Comparison of ENCODE assay signal across 8 cellular contexts in genomic region chr1:156608981-156609380, GRCh38. TPM values are rescaled to one million over a fixed set of nuclear protein-coding genes. Genes with fewer than 3 reads are reported as not detected.
A peak's percentile ranks its signal among the peaks of the same experiment; 100 is the strongest.
DNase-seq lines count a peak whose midpoint lies in the region; ATAC-seq and TF ChIP-seq lines count a peak whose summit lies in the region.

No MANE protein-coding gene starts in this region.

- no peak overlapping the region for H3K4me3 Mint-ChIP-seq in CD8-positive, alpha-beta T cell
- H3K4me3 Mint-ChIP-seq in activated T-cell treated with anti-CD3 and anti-CD28 coated beads, Interleukin-2, amount 50 U/mL, for 24 hours, result no peak overlapping the region

- peak; percentile 66 for TF ChIP-seq CTCF in CD8-positive, alpha-beta T cell (IDR thresholded peaks at IDR 0.05)
- peak; percentile 60 for TF ChIP-seq CTCF in foreskin fibroblast (IDR thresholded peaks at IDR 0.05; ENCODE audit: low read depth, low read length)

- H3K4me1 ChIP-seq in CD8-positive, alpha-beta T cell (ENCODE audit: insufficient read depth, low read length), result peaks cover 8% of the 10 kb centered on the region

- intact Hi-C loops in CD8-positive, alpha-beta T cell (cut with DNase I, micrococcal nuclease), result loop anchor here (1.0 to 2.0 kb wide), 5 partner anchors 25 to 224 kb away; no protein-coding TSS in a partner anchor

- H3K27me3 ChIP-seq in CD8-positive, alpha-beta T cell (ENCODE audit: insufficient read depth, low read length), result no peaks in the 10 kb centered on the region

- H3K36me3 ChIP-seq in CD8-positive, alpha-beta T cell (ENCODE audit: insufficient read depth, low read length), result no peaks in the 10 kb centered on the region

- no peaks in the 10 kb centered on the region for H3K9me3 ChIP-seq in CD8-positive, alpha-beta T cell (ENCODE audit: low read length)

- H3K27ac ChIP-seq in CD8-positive, alpha-beta T cell (ENCODE audit: low read depth, low read length), result no peak overlapping the region

- CTCF ChIA-PET in CD8-positive, alpha-beta T cell (lab: Charles Lee), result interaction anchor here (0.6 to 2.1 kb wide), 41 partner anchors 8 to 349 kb away, joined by 3 to 58 read pairs (median 4); partner anchors contain the start of genes NAXE and TTC24

- H3K9me3 Mint-ChIP-seq in CD8-positive, alpha-beta T cell, result no peaks in the 10 kb centered on the region
- no peaks in the 10 kb centered on the region for H3K9me3 Mint-ChIP-seq in activated T-cell treated with anti-CD3 and anti-CD28 coated beads, Interleukin-2, amount 50 U/mL, for 24 hours

- H3K27ac Mint-ChIP-seq in CD8-positive, alpha-beta T cell, result no peak overlapping the region
- H3K27ac Mint-ChIP-seq in activated T-cell treated with anti-CD3 and anti-CD28 coated beads, Interleukin-2, amount 50 U/mL, for 24 hours, result no peak overlapping the region

- H3K36me3 Mint-ChIP-seq in CD8-positive, alpha-beta T cell, result no peaks in the 10 kb centered on the region
- H3K36me3 Mint-ChIP-seq in activated T-cell treated with anti-CD3 and anti-CD28 coated beads, Interleukin-2, amount 50 U/mL, for 24 hours (ENCODE audit: low read depth), result no peaks in the 10 kb centered on the region

- peak in 6 of 7 experiments; percentile 42 to 75 (median 66) for DNase-seq in CD8-positive, alpha-beta T cell
- DNase-seq in NOMO-1 treated with DMSO at 0.1 percent for 48 hours (lab: John Stamatoyannopoulos, UW; ENCODE audit: unreplicated experiment), result peak; percentile 26
- peak; percentile 65 for DNase-seq in activated T-cell treated with anti-CD3 and anti-CD28 coated beads, Interleukin-2, amount 50 U/mL, for 24 hours
- DNase-seq in foreskin fibroblast, result peak in 1 of 2 donors; percentile 55
- peak; percentile 20 for DNase-seq in stimulated activated CD8-positive, alpha-beta memory T cell treated with anti-CD3 and anti-CD28 coated beads, Interleukin-12 subunit alpha, Interleukin-12 subunit beta, amount 100 ng/mL, for 4 hours (ENCODE audit: low read depth)
- no peak for DNase-seq in GM03348 (ENCODE audit: low spot score)

- ATAC-seq in CD8-positive, alpha-beta T cell, result peak; percentile 84
- ATAC-seq in HG02610 (IDR thresholded peaks at IDR 0.05; ENCODE audit: unreplicated experiment) (peak; percentile 40), HG03469 (IDR thresholded peaks at IDR 0.05; ENCODE audit: unreplicated experiment) (no peak)

- H3K27me3 Mint-ChIP-seq in CD8-positive, alpha-beta T cell (ENCODE audit: low read depth), result peaks cover 9% of the 10 kb centered on the region
- H3K27me3 Mint-ChIP-seq in activated T-cell treated with anti-CD3 and anti-CD28 coated beads, Interleukin-2, amount 50 U/mL, for 24 hours, result peaks cover 10% of the 10 kb centered on the region

- POLR2A ChIA-PET in CD8-positive, alpha-beta T cell (lab: Charles Lee), result interaction anchor here (0.7 to 2.1 kb wide), 4 partner anchors 17 to 108 kb away, joined by 3 to 17 read pairs (median 4); partner anchors contain the start of gene NAXE

- peaks cover 11% of the 10 kb centered on the region for H3K4me1 Mint-ChIP-seq in CD8-positive, alpha-beta T cell (ENCODE audit: low read depth)
- peaks cover 10% of the 10 kb centered on the region for H3K4me1 Mint-ChIP-seq in activated T-cell treated with anti-CD3 and anti-CD28 coated beads, Interleukin-2, amount 50 U/mL, for 24 hours (ENCODE audit: low read depth)

- H3K4me3 ChIP-seq in CD8-positive, alpha-beta T cell (ENCODE audit: low read depth, low read length), result no peak overlapping the region
- H3K4me3 ChIP-seq in foreskin fibroblast (ENCODE audit: low read depth in 1 of 2, low read length in 2 of 2), result no peak overlapping the region

RNA-seq across cellular contexts. Expression of gene GPATCH4, which starts 7.7 kb away (rescaled TPM):
- 10 to 100 TPM; 46.4 to 46.7 TPM for total RNA-seq in CD8-positive, alpha-beta T cell

RNA-seq across cellular contexts. Expression of gene HAPLN2, which starts 10.2 kb away (rescaled TPM):
- total RNA-seq in CD8-positive, alpha-beta T cell, result under 1 TPM; 0.24 to 0.39 TPM

RNA-seq across cellular contexts. Expression of gene NAXE, which starts 17.4 kb away (rescaled TPM):
- 10 to 100 TPM; 18.4 TPM for total RNA-seq in CD8-positive, alpha-beta T cell

RNA-seq across cellular contexts. Expression of gene TTC24, which starts 29.5 kb away (rescaled TPM):
- 10 to 100 TPM; 21.3 to 21.5 TPM for total RNA-seq in CD8-positive, alpha-beta T cell

RNA-seq across cellular contexts. Expression of gene BCAN, which starts 32.9 kb away (rescaled TPM):
- not detected for total RNA-seq in CD8-positive, alpha-beta T cell
